ENCODE assay signal across 23 cellular contexts in the genomic region with DNA sequence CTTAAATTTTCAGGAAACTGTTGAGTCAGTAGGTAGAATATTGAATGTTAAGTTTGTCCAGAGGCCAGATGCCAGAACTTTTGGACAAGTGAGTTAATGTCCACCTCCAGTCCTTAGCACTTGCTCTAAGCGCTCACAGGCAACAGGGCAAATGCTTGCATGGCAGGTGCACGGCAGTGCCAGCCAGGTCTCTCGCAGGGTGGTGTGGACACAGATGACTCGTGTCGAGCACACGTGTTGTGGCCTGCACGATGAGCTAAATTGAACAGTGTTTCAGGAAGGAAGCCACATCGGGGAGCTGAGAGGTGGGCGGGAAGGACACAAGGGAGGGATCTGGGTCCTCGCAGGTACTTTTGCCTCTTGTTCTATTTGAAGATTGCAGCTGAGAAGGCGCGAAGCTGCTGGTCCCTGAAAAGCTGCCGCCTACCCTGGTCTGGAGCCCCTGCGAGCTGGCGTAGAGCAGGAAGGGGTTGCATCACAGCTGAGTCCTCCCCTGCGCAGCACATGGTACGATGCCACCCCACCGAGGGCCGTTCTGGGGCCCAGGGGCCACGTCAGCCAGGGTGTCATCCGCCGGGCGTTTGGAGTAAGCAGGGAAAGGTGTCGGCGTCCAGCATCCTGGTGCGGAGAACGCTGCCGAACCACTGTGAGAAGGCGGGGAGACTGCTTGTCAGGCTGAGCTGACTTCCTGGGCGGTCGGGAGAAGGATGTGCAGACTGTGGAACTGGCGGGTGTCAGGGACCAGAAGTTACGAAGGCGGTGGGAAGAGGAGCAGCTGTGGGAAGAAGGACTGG. TPM values are rescaled to one million over a fixed set of nuclear protein-coding genes. Genes with fewer than 3 reads are reported as not detected.
DNase-seq lines count a peak whose midpoint lies in the region; ATAC-seq, FAIRE-seq and TF ChIP-seq lines count a peak whose summit lies in the region.
"Had no signal": no experiment of that assay in that cellular context is flagged by ENCODE, and none has a peak within 500 bp of the region (broad histone marks: within the 10 kb centered on the region; RNA-seq: fewer than 3 reads in every experiment).

No MANE protein-coding gene starts in this region.

- TF ChIP-seq POLR2A in NB4 (IDR thresholded peaks at IDR 0.05; ENCODE audit: extremely low read depth, insufficient read length) = no peak

- TF ChIP-seq CTCF in NB4 (IDR thresholded peaks at IDR 0.05; ENCODE audit: low read depth, low read length) (no peak), pancreas (IDR thresholded peaks at IDR 0.05) (no peak)

- in situ Hi-C loops in ACHN (cut with HindIII; ENCODE audit: low pct_ligation_motif_present, low pct_unique_long_range_greater_than_20kb, low sequenced_read_pairs) = no loop called here

- H3K4me1 ChIP-seq in pancreas = peaks cover 50 to 53% (median 52%) of the 10 kb centered on the region in 3 donors
- H3K4me1 ChIP-seq: SJCRH30 had no signal

- ATAC-seq in pancreas (peak; percentile 13 to 40 (median 24)), GM18520 (IDR thresholded peaks at IDR 0.05; ENCODE audit: unreplicated experiment) (no peak)
- ATAC-seq: CD8-positive, alpha-beta T cell; HCT116 had no signal

- no peak for FAIRE-seq in pancreas (lab: Jason Lieb, UNC)
- FAIRE-seq: frontal cortex had no signal

- DNase-seq in DMS53 (lab: John Stamatoyannopoulos, UW) (peak; percentile 73), DMS53 treated with DMSO at 0.1 percent for 48 hours (lab: John Stamatoyannopoulos, UW; ENCODE audit: unreplicated experiment) (no peak), NB4 (ENCODE audit: low read depth) (peak; percentile 55), cerebellar nuclear complex (lab: John Stamatoyannopoulos, UW) (peak; percentile 28 to 45), pancreas (peak; percentile 65 to 82 (median 74)), ACHN (no peak), dermis blood vessel endothelial cell (no peak)
- DNase-seq: 8988T; activated CD4-positive, alpha-beta T cell treated with anti-CD3 and anti-CD28 coated beads for 48 hours; activated naive CD8-positive, alpha-beta T cell treated with anti-CD3 and anti-CD28 coated beads, Interleukin-2, amount 10 ng/mL, durations not matched to agents 7 days and 5 days; CD8-positive, alpha-beta T cell; central memory CD4-positive, alpha-beta T cell; GDM1; NCI-H1105 treated with DMSO at 0.1 percent for 48 hours; NCI-H2227 treated with DMSO at 0.1 percent for 48 hours; SJCRH30; T1000 had no signal

- peak overlapping the region in 2 of 4 donors; percentile 44 to 98 for H3K27ac ChIP-seq in pancreas
- H3K27ac ChIP-seq: right atrium auricular region, SJCRH30, tibial nerve had no signal

- intact Hi-C loops in pancreas (cut with DNase I) = no loop called here

- no peaks in the 10 kb centered on the region for H3K9me3 ChIP-seq in pancreas
- H3K9me3 ChIP-seq: right atrium auricular region, SJCRH30, tibial nerve had no signal

- H3K4me3 ChIP-seq in NB4 (ENCODE audit: low read depth, low read length) (no peak overlapping the region), pancreas (no peak overlapping the region)
- H3K4me3 ChIP-seq: lung, right atrium auricular region, SJCRH30, tibial nerve had no signal

- 61 to 63% methylated on average over 34 of the region's 34 CpGs for whole genome bisulfite sequencing in pancreas, 2 donors

- H3K27me3 ChIP-seq in pancreas = no peaks in the 10 kb centered on the region
- H3K27me3 ChIP-seq: right atrium auricular region, SJCRH30, tibial nerve had no signal

- H3K36me3 ChIP-seq in pancreas = peaks cover 0 to 6% (median 0%) of the 10 kb centered on the region in 3 donors
- H3K36me3 ChIP-seq: right atrium auricular region, SJCRH30 had no signal

RNA-seq across cellular contexts. Expression of gene RAB40C, which starts 6.3 kb away (rescaled TPM):
- 10 to 100 TPM; 19.4 to 42.4 (median 30.6) TPM for total RNA-seq in pancreas
- 10 to 100 TPM; 47.0 to 71.4 TPM for polyA plus RNA-seq in pancreas
- 13.3 and 14.1 TPM in 2 replicates for total RNA-seq in dermis blood vessel endothelial cell

RNA-seq across cellular contexts. Expression of gene PIGQ, which starts 26.4 kb away (rescaled TPM):
- 10 to 100 TPM; 29.7 to 48.4 (median 40.0) TPM for total RNA-seq in pancreas
- 100 to 1,000 TPM in 1 of 2 donors, 10 to 100 TPM in 1; 79.5 to 165 TPM for polyA plus RNA-seq in pancreas
- total RNA-seq in dermis blood vessel endothelial cell = 25.4 and 32.2 TPM in 2 replicates

RNA-seq across cellular contexts. Expression of gene NHLRC4, which starts 29.3 kb away (rescaled TPM):
- total RNA-seq in pancreas = under 1 TPM in 4 of 6 donors, not detected in 2; 0.08 to 0.28 (median 0.14) TPM
- under 1 TPM; 0.05 to 0.27 TPM for polyA plus RNA-seq in pancreas
- 1.9 and 2.7 TPM in 2 replicates for total RNA-seq in dermis blood vessel endothelial cell

RNA-seq across cellular contexts. Expression of gene WFIKKN1, which starts 34.6 kb away (rescaled TPM):
- 1 to 10 TPM in 3 of 6 donors, under 1 TPM in 3; 0.75 to 2.0 (median 1.2) TPM for total RNA-seq in pancreas
- polyA plus RNA-seq in pancreas = 10 to 100 TPM in 1 of 2 donors, 1 to 10 TPM in 1; 2.6 to 13.8 TPM
- total RNA-seq in dermis blood vessel endothelial cell = 0.14 and 0.17 TPM in 2 replicates

RNA-seq across cellular contexts. Expression of gene PRR35, which starts 35.9 kb away (rescaled TPM):
- total RNA-seq in pancreas = 1 to 10 TPM in 1 of 6 donors, under 1 TPM in 5; 0.09 to 1.0 (median 0.70) TPM
- polyA plus RNA-seq in pancreas = under 1 TPM; 0.38 to 0.72 TPM
- not detected in 2 replicates for total RNA-seq in dermis blood vessel endothelial cell
- total RNA-seq: activated naive CD8-positive, alpha-beta T cell treated with anti-CD3 and anti-CD28 coated beads, Interleukin-2, amount 10 ng/mL, durations not matched to agents 7 days and 5 days; CD8-positive, alpha-beta T cell; frontal cortex; lung; right atrium auricular region; SJCRH30; tibial nerve had no signal
- polyA plus RNA-seq: lung had no signal

Comparison
In these comparisons a context has a peak if more than half of its experiments do, and no peak if none do; other contexts are left out.
1. DNase-seq: peak in DMS53 (single experiment), NB4 (single experiment), cerebellar nuclear complex (2 of 2) and pancreas (6 of 6); none in DMS53 treated with DMSO at 0.1 percent for 48 hours (single experiment), ACHN (single experiment) and dermis blood vessel endothelial cell (single experiment).